34 cellular contexts compared by ENCODE assay signal in genomic region chr2:166242309-166242708, GRCh38.
DNase-seq lines count a peak whose midpoint lies in the region; ATAC-seq, FAIRE-seq and TF ChIP-seq lines count a peak whose summit lies in the region.
"Had no signal": no experiment of that assay in that cellular context is flagged by ENCODE, and none has a peak within 500 bp of the region (broad histone marks: within the 10 kb centered on the region; RNA-seq: fewer than 3 reads in every experiment).

No MANE protein-coding gene starts in this region.

- H4K20me1 ChIP-seq in KMS-11 (ENCODE audit: insufficient read depth) (no peaks in the 10 kb centered on the region), HepG2 (ENCODE audit: insufficient read depth, low read length) (no peaks in the 10 kb centered on the region)
- H4K20me1 ChIP-seq: BLaER1; BLaER1 treated with 17β-estradiol and CSF1 and Interleukin-3, amounts not matched to agents 10 nM and 100 nM had no signal

- no peak for TF ChIP-seq POLR2A in HepG2 (IDR thresholded peaks at IDR 0.05; ENCODE audit: insufficient read depth in 1 of 2, low read depth in 2 of 2, low read length in 2 of 2)

- intact Hi-C loops in HepG2 (cut with micrococcal nuclease; ENCODE audit: unreplicated experiment) = no loop called here
- intact Hi-C loops in Calu3 (cut with micrococcal nuclease; ENCODE audit: unreplicated experiment) = loop anchor here (5.0 kb wide), 1 partner anchor 135 kb away; the partner anchor contains the start of gene SCN9A

- in situ Hi-C loops in HepG2 (cut with HindIII; ENCODE audit: extremely low pct_ligation_motif_present, low pct_unique_long_range_greater_than_20kb) = no loop called here

- H3K4me3 ChIP-seq in KMS-11 (IDR thresholded peaks at IDR 0.05; ENCODE audit: insufficient read depth, low read depth, low read length) = no peak overlapping the region
- no peak overlapping the region for H3K4me3 ChIP-seq in HepG2 (replicated peaks in 1 of 3; ENCODE audit: insufficient read depth in 1 of 3, low read depth in 2 of 3, low read length in 3 of 3)
- H3K4me3 ChIP-seq: A549; BLaER1; BLaER1 treated with 17β-estradiol and CSF1 and Interleukin-3, amounts not matched to agents 10 nM and 100 nM had no signal

- peak overlapping the region; percentile 60 for H3K27ac Mint-ChIP-seq in progenitor cell of endocrine pancreas
- H3K27ac Mint-ChIP-seq in Calu3 (ENCODE audit: unreplicated experiment) = no peak overlapping the region
- H3K27ac Mint-ChIP-seq: B cell; CD14-positive monocyte; CD4-positive, alpha-beta memory T cell; CD4-positive, alpha-beta T cell; CD4-positive, CD25-positive, alpha-beta regulatory T cell; CD8-positive, alpha-beta memory T cell; CD8-positive, alpha-beta T cell had no signal

- peaks cover 3% of the 10 kb centered on the region for H3K36me3 Mint-ChIP-seq in progenitor cell of endocrine pancreas (ENCODE audit: insufficient read depth)
- peaks cover 5% of the 10 kb centered on the region for H3K36me3 Mint-ChIP-seq in Calu3 (ENCODE audit: insufficient read depth, unreplicated experiment)
- H3K36me3 Mint-ChIP-seq: CD14-positive monocyte; CD4-positive, alpha-beta memory T cell; CD4-positive, CD25-positive, alpha-beta regulatory T cell; CD8-positive, alpha-beta memory T cell; CD8-positive, alpha-beta T cell had no signal

- no peaks in the 10 kb centered on the region for H3K9me3 ChIP-seq in HepG2 (ENCODE audit: low read length)
- H3K9me3 ChIP-seq: A549; BE2C; BLaER1; BLaER1 treated with 17β-estradiol and CSF1 and Interleukin-3, amounts not matched to agents 10 nM and 100 nM; Caco-2 had no signal

- TF ChIP-seq EP300 in HepG2 (IDR thresholded peaks at IDR 0.05; ENCODE audit: low read depth in 2 of 2, low read length in 2 of 2) = 0 out of 4 replicates have a peak, but pooled peaks of 1 of the 2 experiments have one; percentile 8
- TF ChIP-seq EP300 in HepG2 (CRISPR knock-in tag; IDR thresholded peaks at IDR 0.05; ENCODE audit: borderline replicate concordance) = no peak

- no peaks in the 10 kb centered on the region for H3K27me3 ChIP-seq in KMS-11 (ENCODE audit: insufficient read depth, low read depth)
- H3K27me3 ChIP-seq in HepG2 (ENCODE audit: control insufficient read depth in 1 of 2, insufficient read depth in 2 of 2, low read length in 2 of 2) = no peaks in the 10 kb centered on the region
- H3K27me3 ChIP-seq: BE2C; BLaER1; BLaER1 treated with 17β-estradiol and CSF1 and Interleukin-3, amounts not matched to agents 10 nM and 100 nM had no signal

- H2AFZ ChIP-seq in KMS-11 (ENCODE audit: low read depth) (no peak overlapping the region), HepG2 (ENCODE audit: low read length) (no peak overlapping the region)

- peaks cover 54% of the 10 kb centered on the region for H3K4me1 ChIP-seq in KMS-11 (ENCODE audit: low read depth, poor library complexity, severe bottlenecking)
- peaks cover 25% of the 10 kb centered on the region for H3K4me1 ChIP-seq in HepG2 (ENCODE audit: insufficient read depth, low read length)
- H3K4me1 ChIP-seq: BE2C; BLaER1; BLaER1 treated with 17β-estradiol and CSF1 and Interleukin-3, amounts not matched to agents 10 nM and 100 nM; Caco-2 had no signal

- H3K4me3 Mint-ChIP-seq in progenitor cell of endocrine pancreas (ENCODE audit: low read depth) (peak overlapping the region; percentile 11), Calu3 (ENCODE audit: low read depth, unreplicated experiment) (no peak overlapping the region)
- H3K4me3 Mint-ChIP-seq: B cell; CD14-positive monocyte; CD4-positive, alpha-beta memory T cell; CD4-positive, alpha-beta T cell; CD4-positive, CD25-positive, alpha-beta regulatory T cell; CD8-positive, alpha-beta memory T cell; CD8-positive, alpha-beta T cell had no signal

- H3K9ac ChIP-seq in KMS-11 (no peak overlapping the region), HepG2 (ENCODE audit: insufficient read depth, low read depth, low read length) (no peak overlapping the region)
- H3K9ac ChIP-seq: BLaER1; BLaER1 treated with 17β-estradiol and CSF1 and Interleukin-3, amounts not matched to agents 10 nM and 100 nM had no signal

- CTCF ChIA-PET in HepG2 (lab: Yijun Ruan, JAX; ENCODE audit: low intra/inter-chr PET ratio, low total read pairs) = no interaction called here
- CTCF ChIA-PET in Calu3 (lab: Charles Lee) = no interaction called here

- POLR2A ChIA-PET in HepG2 (lab: Yijun Ruan, JAX) = interaction anchor here (1.3 kb wide), 1 partner anchor 107 kb away, joined by 6 read pairs; no protein-coding TSS in a partner anchor

- no peak for TF ChIP-seq CTCF in KMS-11 (conservative IDR thresholded peaks at IDR 0.05; ENCODE audit: low read depth, low read length)
- TF ChIP-seq CTCF in HepG2 (CRISPR knock-in tag; IDR thresholded peaks at IDR 0.05) = no peak
- TF ChIP-seq CTCF in progenitor cell of endocrine pancreas (IDR thresholded peaks at IDR 0.05; ENCODE audit: unreplicated experiment) = no peak
- TF ChIP-seq CTCF in Calu3 (IDR thresholded peaks at IDR 0.05; ENCODE audit: unreplicated experiment) = no peak

- H3K36me3 ChIP-seq in KMS-11 (ENCODE audit: insufficient read depth) (no peaks in the 10 kb centered on the region), HepG2 (replicated peaks in 1 of 2; ENCODE audit: control insufficient read depth in 1 of 2, insufficient read depth in 2 of 2, low read length in 2 of 2) (0 out of 5 replicates have a peak, but pooled peaks cover 0 to 3% of the 10 kb centered on the region in 2 experiments)
- H3K36me3 ChIP-seq: BE2C; BLaER1; BLaER1 treated with 17β-estradiol and CSF1 and Interleukin-3, amounts not matched to agents 10 nM and 100 nM had no signal

- H3K4me2 ChIP-seq in KMS-11 = peak overlapping the region; percentile 62
- no peak overlapping the region for H3K4me2 ChIP-seq in HepG2 (ENCODE audit: low read depth, low read length)
- H3K4me2 ChIP-seq: A549; BLaER1; BLaER1 treated with 17β-estradiol and CSF1 and Interleukin-3, amounts not matched to agents 10 nM and 100 nM had no signal

- H3K27ac ChIP-seq in KMS-11 = peak overlapping the region; percentile 57; the same call in 1 of the 2 replicates
- no peak overlapping the region for H3K27ac ChIP-seq in HepG2 (ENCODE audit: extremely low read length, insufficient read depth, low read length)
- H3K27ac ChIP-seq: 22Rv1; A549; BLaER1; BLaER1 treated with 17β-estradiol and CSF1 and Interleukin-3, amounts not matched to agents 10 nM and 100 nM; C4-2B had no signal

- BruUV-seq in HepG2 (replicated peaks; lab: Mats Ljungman, UMichigan) = no TSS peak
- BruUV-seq in Calu3 (replicated peaks; lab: Mats Ljungman, UMichigan) = no TSS peak

- H3K79me2 ChIP-seq in KMS-11 (ENCODE audit: insufficient read depth, low read depth) (no peaks in the 10 kb centered on the region), HepG2 (ENCODE audit: insufficient read depth, low read length) (no peaks in the 10 kb centered on the region)

- no peak for TF ChIP-seq RAD21 in HepG2 (CRISPR knock-in tag; IDR thresholded peaks at IDR 0.05)

- H3K27me3 Mint-ChIP-seq in progenitor cell of endocrine pancreas = peaks cover 2% of the 10 kb centered on the region
- H3K27me3 Mint-ChIP-seq in Calu3 (ENCODE audit: unreplicated experiment) = no peaks in the 10 kb centered on the region
- H3K27me3 Mint-ChIP-seq: B cell; CD4-positive, alpha-beta memory T cell; CD4-positive, alpha-beta T cell; CD4-positive, CD25-positive, alpha-beta regulatory T cell; CD8-positive, alpha-beta memory T cell had no signal

- H3K9me3 Mint-ChIP-seq in progenitor cell of endocrine pancreas (ENCODE audit: low read depth) (no peaks in the 10 kb centered on the region), Calu3 (ENCODE audit: low read depth, unreplicated experiment) (no peaks in the 10 kb centered on the region)
- H3K9me3 Mint-ChIP-seq: CD4-positive, alpha-beta T cell had no signal

- no peak for FAIRE-seq in HepG2 (lab: Jason Lieb, UNC)
- FAIRE-seq: A204.1, A549, D721Med had no signal

- DNase-seq in HepG2 (ENCODE audit: low spot score) (no peak), progenitor cell of endocrine pancreas (ENCODE audit: low spot score, unreplicated experiment) (no peak), Calu3 (no peak), NCI-H2227 treated with DMSO at 0.1 percent for 48 hours (lab: John Stamatoyannopoulos, UW) (no peak), dedifferentiated amniotic fluid mesenchymal stem cell (ENCODE audit: extremely low spot score) (no peak)
- DNase-seq: 8988T; ACHN; AML-193; BE2C; C1 segment of cervical spinal cord; Caco-2; CD4-positive, alpha-beta memory T cell; CD4-positive, alpha-beta T cell; CD4-positive, CD25-positive, alpha-beta regulatory T cell; CD8-positive, alpha-beta memory T cell; CD8-positive, alpha-beta T cell; COR-L47; DMS 273 treated with DMSO at 0.1 percent for 48 hours; DMS153; DMS53; DMS79; DMS79 treated with DMSO at 0.1 percent for 48 hours; DND-41; EL had no signal

- H3K4me1 Mint-ChIP-seq in progenitor cell of endocrine pancreas (ENCODE audit: low read depth) (peaks cover 54% of the 10 kb centered on the region), Calu3 (ENCODE audit: low read depth, unreplicated experiment) (peaks cover 53% of the 10 kb centered on the region)
- H3K4me1 Mint-ChIP-seq: B cell; CD14-positive monocyte; CD4-positive, alpha-beta memory T cell; CD4-positive, CD25-positive, alpha-beta regulatory T cell; CD8-positive, alpha-beta memory T cell had no signal

- peak; percentile 66 for ATAC-seq in HepG2
- ATAC-seq: A549; CD8-positive, alpha-beta T cell had no signal

TF ChIP-seq in HepG2, 621 proteins besides CTCF, POLR2A, EP300 and RAD21 (continues in another document):
- TF ChIP-seq HOXA5 (CRISPR knock-in tag; IDR thresholded peaks at IDR 0.05) (no peak), NFIC (IDR thresholded peaks at IDR 0.05; ENCODE audit: low read length) (0 out of 2 replicates have a peak, but pooled peaks have one; percentile 23), ZFP90 (CRISPR knock-in tag; IDR thresholded peaks at IDR 0.05; ENCODE audit: borderline replicate concordance) (no peak), ZNF282 (IDR thresholded peaks at IDR 0.05; ENCODE audit: partially characterized antibody) (no peak), ONECUT2 (CRISPR knock-in tag; IDR thresholded peaks at IDR 0.05) (peak; percentile 41; the same call in 1 of the 2 replicates), GATAD2A (CRISPR knock-in tag; IDR thresholded peaks at IDR 0.05) (peak; percentile 63), POGZ (CRISPR knock-in tag; IDR thresholded peaks at IDR 0.05) (0 out of 2 replicates have a peak, but pooled peaks have one; percentile 30), RFX1 (IDR thresholded peaks at IDR 0.05) (no peak), ZNF3 (CRISPR knock-in tag; IDR thresholded peaks at IDR 0.05) (no peak), ZNF781 (CRISPR knock-in tag; IDR thresholded peaks at IDR 0.05; ENCODE audit: borderline replicate concordance, not compliant biosample characterization) (no peak), CBX2 (IDR thresholded peaks at IDR 0.05; ENCODE audit: low read depth, low read length) (no peak), CBX2 (CRISPR knock-in tag; IDR thresholded peaks at IDR 0.05; ENCODE audit: low read depth) (no peak)
